In genomic region chr9:91681461-91682305, GRCh38 we compare ENCODE assay signal across 8 cellular contexts.
DNase-seq lines count a peak whose midpoint lies in the region; ATAC-seq and TF ChIP-seq lines count a peak whose summit lies in the region.

No MANE protein-coding gene starts in this region.

- TF ChIP-seq CTCF in BJ (IDR thresholded peaks at IDR 0.05; ENCODE audit: insufficient read depth, low read depth, low read length): peak; percentile 85

- CTCF ChIA-PET in BJ (lab: Yijun Ruan, JAX): interaction anchor here (0.7 to 1.0 kb wide), 4 partner anchors 22 to 766 kb away, joined by 3 to 8 read pairs (median 6); no protein-coding TSS in a partner anchor
- CTCF ChIA-PET in activated CD8-positive, alpha-beta T cell treated with anti-CD3 and anti-CD28 coated beads, Interleukin-2, amount 10 ng/mL, durations not matched to agents 7 days and 5 days (lab: Charles Lee): interaction anchor here (0.6 to 1.5 kb wide), 4 partner anchors 42 to 767 kb away, joined by 3 to 4 read pairs (median 4); no protein-coding TSS in a partner anchor

- H3K27ac ChIP-seq in mesenchymal stem cell (ENCODE audit: low read length, poor library complexity, severe bottlenecking): no peak overlapping the region

- H2AK5ac ChIP-seq in mesenchymal stem cell (ENCODE audit: low read length, severe bottlenecking): no peak overlapping the region

- H3K14ac ChIP-seq in mesenchymal stem cell (ENCODE audit: low read length in 2 of 2): no peak overlapping the region

- no peak overlapping the region for H2AFZ ChIP-seq in mesenchymal stem cell (ENCODE audit: low read depth, low read length)

- no peak overlapping the region for H3K23ac ChIP-seq in mesenchymal stem cell (ENCODE audit: low read length in 2 of 2)

- peaks cover 22% of the 10 kb centered on the region for H3K27me3 Mint-ChIP-seq in activated CD8-positive, alpha-beta T cell treated with anti-CD3 and anti-CD28 coated beads, Interleukin-2, amount 10 ng/mL, durations not matched to agents 7 days and 5 days (ENCODE audit: low read depth)
- H3K27me3 Mint-ChIP-seq in effector memory CD8-positive, alpha-beta T cell: peaks cover 34 to 39% of the 10 kb centered on the region in 2 donors

- POLR2A ChIA-PET in BJ (lab: Charles Lee): no interaction called here
- POLR2A ChIA-PET in activated CD8-positive, alpha-beta T cell treated with anti-CD3 and anti-CD28 coated beads, Interleukin-2, amount 10 ng/mL, durations not matched to agents 7 days and 5 days (lab: Charles Lee): no interaction called here

- H3K4me2 ChIP-seq in mesenchymal stem cell (ENCODE audit: low read length, poor library complexity, severe bottlenecking): no peak overlapping the region

- no peak overlapping the region for H3K27ac Mint-ChIP-seq in activated CD8-positive, alpha-beta T cell treated with anti-CD3 and anti-CD28 coated beads, Interleukin-2, amount 10 ng/mL, durations not matched to agents 7 days and 5 days
- no peak overlapping the region for H3K27ac Mint-ChIP-seq in effector memory CD8-positive, alpha-beta T cell

- peaks cover 5% of the 10 kb centered on the region for H3K4me1 Mint-ChIP-seq in activated CD8-positive, alpha-beta T cell treated with anti-CD3 and anti-CD28 coated beads, Interleukin-2, amount 10 ng/mL, durations not matched to agents 7 days and 5 days (ENCODE audit: low read depth)
- peaks cover 0 to 4% of the 10 kb centered on the region in 2 donors for H3K4me1 Mint-ChIP-seq in effector memory CD8-positive, alpha-beta T cell (ENCODE audit: low read depth in 2 of 2)

- no peak overlapping the region for H2BK12ac ChIP-seq in mesenchymal stem cell (ENCODE audit: low read length in 2 of 2)

- DNase-seq in BJ (ENCODE audit: low read depth) (no peak), NCI-H226 (peak; percentile 38), mesenchymal stem cell (peak; percentile 66), NCI-H146 treated with DMSO at 0.1 percent for 48 hours (lab: John Stamatoyannopoulos, UW; ENCODE audit: unreplicated experiment) (no peak)
- peak; percentile 80 for DNase-seq in activated CD8-positive, alpha-beta T cell treated with anti-CD3 and anti-CD28 coated beads, Interleukin-2, amount 10 ng/mL, durations not matched to agents 7 days and 5 days
- peak; percentile 64 to 72 (median 67) for DNase-seq in effector memory CD8-positive, alpha-beta T cell
- peak; percentile 14 to 29 for DNase-seq in stimulated activated CD8-positive, alpha-beta memory T cell treated with anti-CD3 and anti-CD28 coated beads, Interleukin-4, amount 100 ng/mL, for 1 hour (ENCODE audit: low read depth in 2 of 2, low spot score in 1 of 2)

- H3K36me3 ChIP-seq in BJ (ENCODE audit: control insufficient read depth, insufficient read depth, low read length) (no peaks in the 10 kb centered on the region), mesenchymal stem cell (ENCODE audit: control insufficient read depth in 1 of 2, insufficient read depth in 2 of 2, low read depth in 1 of 2, low read length in 2 of 2) (no peaks in the 10 kb centered on the region)

- H4K91ac ChIP-seq in mesenchymal stem cell (ENCODE audit: low read length): no peak overlapping the region

- H3K79me1 ChIP-seq in mesenchymal stem cell (replicated peaks; ENCODE audit: low read length, poor library complexity, severe bottlenecking): no peaks in the 10 kb centered on the region

- no peaks in the 10 kb centered on the region for H3K36me3 Mint-ChIP-seq in activated CD8-positive, alpha-beta T cell treated with anti-CD3 and anti-CD28 coated beads, Interleukin-2, amount 10 ng/mL, durations not matched to agents 7 days and 5 days (ENCODE audit: low read depth)
- H3K36me3 Mint-ChIP-seq in effector memory CD8-positive, alpha-beta T cell (ENCODE audit: insufficient read depth): no peaks in the 10 kb centered on the region

- no peak overlapping the region for H4K8ac ChIP-seq in mesenchymal stem cell (ENCODE audit: low read length)

- H3K9me3 Mint-ChIP-seq in activated CD8-positive, alpha-beta T cell treated with anti-CD3 and anti-CD28 coated beads, Interleukin-2, amount 10 ng/mL, durations not matched to agents 7 days and 5 days (ENCODE audit: insufficient read depth): no peaks in the 10 kb centered on the region
- no peaks in the 10 kb centered on the region for H3K9me3 Mint-ChIP-seq in effector memory CD8-positive, alpha-beta T cell

- no peaks in the 10 kb centered on the region for H3K9me3 ChIP-seq in mesenchymal stem cell (ENCODE audit: control insufficient read depth, low read length)

- peak; percentile 59 for ATAC-seq in GM21526 (IDR thresholded peaks at IDR 0.05; ENCODE audit: low FRiP score, unreplicated experiment)
- ATAC-seq in activated CD8-positive, alpha-beta T cell treated with anti-CD3 and anti-CD28 coated beads, Interleukin-2, amount 10 ng/mL, durations not matched to agents 7 days and 5 days: peak; percentile 98
- peak; percentile 100 for ATAC-seq in effector memory CD8-positive, alpha-beta T cell (replicated peaks)

- H3K4me3 Mint-ChIP-seq in activated CD8-positive, alpha-beta T cell treated with anti-CD3 and anti-CD28 coated beads, Interleukin-2, amount 10 ng/mL, durations not matched to agents 7 days and 5 days: peak overlapping the region; percentile 46
- H3K4me3 Mint-ChIP-seq in effector memory CD8-positive, alpha-beta T cell: peak overlapping the region; percentile 55 to 75

- H3K18ac ChIP-seq in mesenchymal stem cell (ENCODE audit: low read depth in 1 of 2, low read length in 2 of 2): no peak overlapping the region

- no peak overlapping the region for H3K4me3 ChIP-seq in BJ (ENCODE audit: low read depth, low read length)
- H3K4me3 ChIP-seq in mesenchymal stem cell (ENCODE audit: insufficient read depth in 1 of 2, low read depth in 1 of 2, low read length in 2 of 2): peak overlapping the region in 1 of 2 experiments; percentile 26

- no peaks in the 10 kb centered on the region for H3K27me3 ChIP-seq in BJ (ENCODE audit: control insufficient read depth, insufficient read depth, low read length)
- no peaks in the 10 kb centered on the region for H3K27me3 ChIP-seq in mesenchymal stem cell (ENCODE audit: control insufficient read depth in 1 of 2, insufficient read depth in 1 of 2, low read length in 2 of 2)

- no peak overlapping the region for H2BK5ac ChIP-seq in mesenchymal stem cell (ENCODE audit: low read depth, low read length, poor library complexity, severe bottlenecking)

- peak overlapping the region; percentile 69 for H3K9ac ChIP-seq in mesenchymal stem cell (ENCODE audit: low read length)

- 52% methylated on average over 39 of the region's 43 CpGs for WGBS in mesenchymal stem cell

- H3K4ac ChIP-seq in mesenchymal stem cell (ENCODE audit: low read depth in 1 of 2, low read length in 2 of 2): no peak overlapping the region

- no peak overlapping the region for H2BK120ac ChIP-seq in mesenchymal stem cell (ENCODE audit: low read depth, low read length)

- peak overlapping the region; percentile 37 for H2BK15ac ChIP-seq in mesenchymal stem cell (ENCODE audit: low read depth, poor library complexity, severe bottlenecking)

- H3K4me1 ChIP-seq in mesenchymal stem cell (ENCODE audit: control insufficient read depth, insufficient read depth, low read depth, low read length): peaks cover 6% of the 10 kb centered on the region

Comparison
In these comparisons a context has a peak if more than half of its experiments do, and no peak if none do; other contexts are left out.
1. DNase-seq: peak in NCI-H226 (single experiment), activated CD8-positive, alpha-beta T cell treated with anti-CD3 and anti-CD28 coated beads, Interleukin-2, amount 10 ng/mL, durations not matched to agents 7 days and 5 days (single experiment), effector memory CD8-positive, alpha-beta T cell (3 of 3), mesenchymal stem cell (single experiment) and stimulated activated CD8-positive, alpha-beta memory T cell treated with anti-CD3 and anti-CD28 coated beads, Interleukin-4, amount 100 ng/mL, for 1 hour (2 of 2); none in BJ (single experiment) and NCI-H146 treated with DMSO at 0.1 percent for 48 hours (single experiment).
2. Peak in every context shown above with its lines, with median percentiles within 50 percentile points of each other: ATAC-seq.